ENCODE assay signal across 9 cellular contexts in the genomic region with DNA sequence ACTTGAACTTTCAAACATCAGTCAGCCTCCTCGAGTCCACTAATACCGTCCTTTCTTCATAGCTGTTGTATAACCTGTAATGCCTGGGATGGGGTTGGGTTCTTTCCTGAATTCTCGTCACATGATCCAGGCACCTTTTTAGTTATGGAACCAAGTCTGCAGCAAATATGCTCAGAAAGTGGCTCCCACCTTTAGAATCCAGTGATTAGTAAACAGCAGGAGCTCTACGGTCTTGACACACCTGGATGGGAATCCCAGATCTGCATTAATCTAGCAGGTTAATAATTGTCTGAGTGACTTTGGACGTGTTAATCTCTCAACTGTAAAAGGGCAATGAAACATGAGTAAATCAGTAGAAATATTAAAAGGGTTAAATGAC. TPM values are rescaled to one million over a fixed set of nuclear protein-coding genes. Genes with fewer than 3 reads are reported as not detected.
DNase-seq lines count a peak whose midpoint lies in the region; ATAC-seq and TF ChIP-seq lines count a peak whose summit lies in the region.
"Had no signal": no experiment of that assay in that cellular context is flagged by ENCODE, and none has a peak within 500 bp of the region (broad histone marks: within the 10 kb centered on the region; RNA-seq: fewer than 3 reads in every experiment).

No MANE protein-coding gene starts in this region.

- H2AFZ ChIP-seq in OCI-LY7 (ENCODE audit: low read length) = peak overlapping the region; percentile 94

- intact Hi-C loops in OCI-LY7 (cut with micrococcal nuclease; ENCODE audit: unreplicated experiment) = loop anchor here (1.0 kb wide), 1 partner anchor 183 kb away; no protein-coding TSS in a partner anchor
- intact Hi-C loops in psoas muscle (cut with DNase I) = loop anchor here in 1 of 2 donors (5.0 kb wide), 2 partner anchors 71 to 86 kb away; no protein-coding TSS in a partner anchor

- H3K4me3 ChIP-seq in GM12864 (ENCODE audit: low read depth, low read length) (peak overlapping the region; percentile 93; the same call in 1 of the 2 replicates), OCI-LY7 (ENCODE audit: low read depth, low read length, poor library complexity, severe bottlenecking) (peak overlapping the region; percentile 66), psoas muscle (peak overlapping the region; percentile 89)

- peaks cover 14% of the 10 kb centered on the region; the same call in 1 of the 2 replicates for H3K79me2 ChIP-seq in OCI-LY7 (ENCODE audit: insufficient read depth, low read depth, low read length)

- H3K36me3 ChIP-seq in OCI-LY7 (ENCODE audit: insufficient read depth, low read length) (no peaks in the 10 kb centered on the region), psoas muscle (ENCODE audit: insufficient read depth in 1 of 2, low read depth in 1 of 2) (no peaks in the 10 kb centered on the region)

- no peaks in the 10 kb centered on the region for H4K20me1 ChIP-seq in OCI-LY7 (ENCODE audit: insufficient read depth, low read length)

- DNase-seq in GM12864 (ENCODE audit: low read depth) (no peak), OCI-LY7 (ENCODE audit: low spot score) (no peak), psoas muscle (no peak), NK-92 (lab: John Stamatoyannopoulos, UW; ENCODE audit: unreplicated experiment) (no peak), glomerular visceral epithelial cell (ENCODE audit: extremely low spot score) (no peak)

- POLR2A ChIA-PET in OCI-LY7 (lab: Charles Lee) = interaction anchor here (0.7 to 1.4 kb wide), 3 partner anchors 11 to 477 kb away, joined by 3 to 5 read pairs (median 3); no protein-coding TSS in a partner anchor

- no peaks in the 10 kb centered on the region for H3K27me3 ChIP-seq in psoas muscle (ENCODE audit: insufficient read depth in 3 of 3, low read length in 2 of 3)

- ATAC-seq in esophagus mucosa = peak; percentile 23
- ATAC-seq in psoas muscle = no peak
- no peak for ATAC-seq in GM18907 (IDR thresholded peaks at IDR 0.05; ENCODE audit: unreplicated experiment)
- no peak for ATAC-seq in GM21447 (IDR thresholded peaks at IDR 0.05; ENCODE audit: unreplicated experiment)

- CTCF ChIA-PET in OCI-LY7 (lab: Charles Lee; ENCODE audit: unreplicated experiment) = no interaction called here

- no peak for TF ChIP-seq CTCF in GM12864 (IDR thresholded peaks at IDR 0.05; ENCODE audit: low read depth, low read length, missing control alignments)
- no peak for TF ChIP-seq CTCF in OCI-LY7 (conservative IDR thresholded peaks at IDR 0.05; ENCODE audit: low read length)
- no peak for TF ChIP-seq CTCF in psoas muscle (IDR thresholded peaks at IDR 0.05)

- no peaks in the 10 kb centered on the region for H3K9me2 ChIP-seq in OCI-LY7 (ENCODE audit: insufficient read depth, low read length)

- H3K9me3 ChIP-seq in OCI-LY7 (ENCODE audit: low read length) (no peaks in the 10 kb centered on the region), psoas muscle (no peaks in the 10 kb centered on the region)

- H3K4me2 ChIP-seq in OCI-LY7 (ENCODE audit: low read length) = peak overlapping the region; percentile 77

- H3K4me1 ChIP-seq in OCI-LY7 (ENCODE audit: insufficient read depth, low read length, poor library complexity, severe bottlenecking) = peaks cover 20% of the 10 kb centered on the region
- H3K4me1 ChIP-seq in psoas muscle = peaks cover 35% of the 10 kb centered on the region

- H3K27ac ChIP-seq in OCI-LY7 (ENCODE audit: low read depth, low read length, poor library complexity, severe bottlenecking) (no peak overlapping the region), psoas muscle (peak overlapping the region; percentile 95)
- H3K27ac ChIP-seq: HL-60 had no signal

- BruUV-seq in OCI-LY7 (replicated peaks; lab: Mats Ljungman, UMichigan) = TSS peak; percentile 83

- 44 to 63% (median 45%) methylated on average over 5 of the region's 5 CpGs for WGBS in psoas muscle, 3 donors

RNA-seq across cellular contexts. Expression of a gene that starts 0.7 kb away (rescaled TPM):
- total RNA-seq in OCI-LY7 (2014; rRNA removed; shearing (Covaris generic)) = 5.8 and 6.4 TPM in 2 replicates
- total RNA-seq in OCI-LY7 (2022) (16.9 and 21.7 TPM in 2 replicates), esophagus mucosa (21.1 TPM), psoas muscle (10 to 100 TPM; 39.6 to 47.7 (median 45.2) TPM)
- polyA plus RNA-seq in psoas muscle = 10 to 100 TPM in 2 of 3 donors, 1 to 10 TPM in 1; 7.0 to 30.2 (median 10.5) TPM

RNA-seq across cellular contexts. Expression of a gene that starts 22.4 kb away (rescaled TPM):
- 0.19 and 0.51 TPM in 2 replicates for total RNA-seq in OCI-LY7 (2014; rRNA removed; shearing (Covaris generic))
- total RNA-seq in OCI-LY7 (2022) (1.6 and 2.1 TPM in 2 replicates), esophagus mucosa (15.7 TPM), psoas muscle (1 to 10 TPM in 3 of 4 donors, under 1 TPM in 1; 0.57 to 2.4 (median 1.3) TPM)
- polyA plus RNA-seq in psoas muscle = 1 to 10 TPM; 1.1 to 3.0 (median 2.0) TPM

RNA-seq across cellular contexts. Expression of a gene that starts 48.4 kb away (rescaled TPM):
- not detected in 2 replicates for total RNA-seq in OCI-LY7 (2014; rRNA removed; shearing (Covaris generic))
- total RNA-seq in OCI-LY7 (2022) (not detected in 2 replicates), esophagus mucosa (0.12 TPM), psoas muscle (1 to 10 TPM in 1 of 4 donors, under 1 TPM in 2, not detected in 1; 0.12 to 1.1 (median 0.23) TPM)
- 1 to 10 TPM in 1 of 3 donors, under 1 TPM in 2; 0.15 to 1.5 (median 0.70) TPM for polyA plus RNA-seq in psoas muscle
